In genomic region chr13:114102521-114103288, GRCh38 we compare ENCODE assay signal across 14 cellular contexts. TPM values are rescaled to one million over a fixed set of nuclear protein-coding genes. Genes with fewer than 3 reads are reported as not detected.
A peak's percentile ranks its signal among the peaks of the same experiment; 100 is the strongest.
DNase-seq lines count a peak whose midpoint lies in the region; ATAC-seq and TF ChIP-seq lines count a peak whose summit lies in the region.
"Had no signal": no experiment of that assay in that cellular context is flagged by ENCODE, and none has a peak within 500 bp of the region (broad histone marks: within the 10 kb centered on the region; RNA-seq: fewer than 3 reads in every experiment).

No MANE protein-coding gene starts in this region.

- H3K36me3 ChIP-seq in Peyer's patch (no peaks in the 10 kb centered on the region), ovary (no peaks in the 10 kb centered on the region)

- H3K9me3 ChIP-seq in Peyer's patch (no peaks in the 10 kb centered on the region), ovary (no peaks in the 10 kb centered on the region)

- H3K27me3 ChIP-seq in Peyer's patch: no peaks in the 10 kb centered on the region
- H3K27me3 ChIP-seq in ovary: no peaks in the 10 kb centered on the region

- TF ChIP-seq POLR2A in Peyer's patch (IDR thresholded peaks at IDR 0.05): no peak
- no peak for TF ChIP-seq POLR2A in ovary (IDR thresholded peaks at IDR 0.05)

- TF ChIP-seq CTCF in CD14-positive monocyte (IDR thresholded peaks at IDR 0.05) (no peak), Peyer's patch (IDR thresholded peaks at IDR 0.05) (no peak), ovary (IDR thresholded peaks at IDR 0.05) (no peak)

- no peak overlapping the region for H3K4me3 Mint-ChIP-seq in CD14-positive monocyte

- no peak overlapping the region for H3K27ac ChIP-seq in Peyer's patch
- no peak overlapping the region for H3K27ac ChIP-seq in ovary
- H3K27ac ChIP-seq: C4-2B had no signal

- peaks cover 19% of the 10 kb centered on the region for H3K4me1 Mint-ChIP-seq in CD14-positive monocyte

- WGBS in ovary, 3 donors: 87 to 89% (median 88%) methylated on average over 29 of the region's 29 CpGs

- TF ChIP-seq EP300 in ovary (IDR thresholded peaks at IDR 0.05): no peak

- H3K27ac Mint-ChIP-seq in CD14-positive monocyte: peak overlapping the region in 2 of 7 donors; percentile 12 to 60
- H3K27ac Mint-ChIP-seq: progenitor cell of endocrine pancreas had no signal

- ATAC-seq in HG03439 (IDR thresholded peaks at IDR 0.05; ENCODE audit: unreplicated experiment) (no peak), GM18873 (IDR thresholded peaks at IDR 0.05; ENCODE audit: low FRiP score, unreplicated experiment) (no peak)

- H3K4me1 ChIP-seq in Peyer's patch: peaks cover 0 to 11% (median 7%) of the 10 kb centered on the region in 4 donors
- H3K4me1 ChIP-seq in ovary (ENCODE audit: insufficient read depth): no peaks in the 10 kb centered on the region

- peak; percentile 43 for DNase-seq in CD14-positive monocyte (ENCODE audit: low spot score)
- peak in 2 of 3 donors; percentile 39 to 45 for DNase-seq in Peyer's patch
- peak; percentile 70 for DNase-seq in cardiac septum (ENCODE audit: low spot score)
- peak in 3 of 5 donors; percentile 14 to 22 (median 17) for DNase-seq in ovary
- DNase-seq in T1000 (lab: John Stamatoyannopoulos, UW): no peak
- no peak for DNase-seq in SKM-1 (lab: John Stamatoyannopoulos, UW; ENCODE audit: unreplicated experiment)
- DNase-seq: NCI-H2171 treated with DMSO at 0.1 percent for 48 hours; stimulated activated CD4-positive, alpha-beta T cell treated with anti-CD3 and anti-CD28 coated beads, Interleukin-4, amount 100 ng/mL, for 4 hours; stimulated activated naive CD4-positive, alpha-beta T cell treated with Interleukin-2 at 50 U/mL for 16 hours; T-helper 2 cell had no signal

- H3K27me3 Mint-ChIP-seq in CD14-positive monocyte (ENCODE audit: low read depth in 3 of 3): no peaks in the 10 kb centered on the region
- H3K27me3 Mint-ChIP-seq: progenitor cell of endocrine pancreas had no signal

- peaks cover 8 to 28% of the 10 kb centered on the region in 2 donors for H3K36me3 Mint-ChIP-seq in CD14-positive monocyte

- peaks cover 0 to 4% (median 0%) of the 10 kb centered on the region in 7 donors for H3K9me3 Mint-ChIP-seq in CD14-positive monocyte

- H3K4me3 ChIP-seq in Peyer's patch: no peak overlapping the region
- no peak overlapping the region for H3K4me3 ChIP-seq in ovary

- intact Hi-C loops in CD14-positive monocyte (cut with micrococcal nuclease) (loop anchor here in 1 of 2 donors (5.0 kb wide), 2 partner anchors 65 to 150 kb away; no protein-coding TSS in a partner anchor), cardiac septum (cut with DNase I) (no loop called here), ovary (cut with DNase I) (loop anchor here in 1 of 4 donors (5.0 kb wide), 1 partner anchor 70 kb away; no protein-coding TSS in a partner anchor)

RNA-seq across cellular contexts. Expression of gene RASA3, which starts 29.7 kb away (rescaled TPM):
- polyA plus RNA-seq in CD14-positive monocyte (10 to 100 TPM in 1 of 2 donors, 1 to 10 TPM in 1; 9.0 to 16.6 TPM), ovary (1 to 10 TPM; 6.8 to 9.8 TPM)
- total RNA-seq in Peyer's patch (10 to 100 TPM in 1 of 4 donors, 1 to 10 TPM in 3; 3.5 to 41.3 (median 6.9) TPM), cardiac septum (9.7 TPM), ovary (10 to 100 TPM in 3 of 7 donors, 1 to 10 TPM in 4; 5.4 to 16.9 (median 9.4) TPM)

Comparison
In these comparisons a context has a peak if more than half of its experiments do, and no peak if none do; other contexts are left out.
1. DNase-seq: peak in CD14-positive monocyte (single experiment), Peyer's patch (2 of 3), cardiac septum (single experiment) and ovary (3 of 5); none in T1000 (single experiment) and SKM-1 (single experiment).